ENCODE assay signal across 1 cellular context in the genomic region with DNA sequence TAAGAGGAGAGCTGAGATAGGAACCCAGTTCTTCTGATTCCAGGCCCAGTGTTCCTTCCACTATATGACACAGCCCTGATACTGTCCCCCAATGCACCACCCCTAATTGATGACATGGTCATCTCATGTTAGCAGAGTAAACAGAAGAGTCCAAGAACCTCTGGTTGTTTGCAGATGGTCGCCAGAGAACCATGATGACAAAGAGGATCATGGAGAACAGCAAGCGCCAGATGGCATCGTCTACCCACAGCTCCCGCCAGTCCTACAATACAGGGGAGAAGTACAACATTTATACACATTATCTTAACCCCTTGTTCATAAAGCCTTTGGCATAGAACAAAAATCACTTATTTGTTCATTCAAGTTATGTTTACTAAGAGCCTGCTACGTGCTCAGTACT.
A peak's percentile ranks its signal among the peaks of the same experiment; 100 is the strongest.
TF ChIP-seq lines count a peak whose summit lies in the region.

No MANE protein-coding gene starts in this region.

TF ChIP-seq in HepG2, 621 proteins besides CTCF, POLR2A, EP300 and RAD21 (continued from another document):
- peak; percentile 67 for TF ChIP-seq FOXA3 (CRISPR knock-in tag; IDR thresholded peaks at IDR 0.05)
- TF ChIP-seq ZNF644 (CRISPR knock-in tag; IDR thresholded peaks at IDR 0.05; ENCODE audit: low read depth) = peak; percentile 87
- TF ChIP-seq ZNF781 (CRISPR knock-in tag; IDR thresholded peaks at IDR 0.05; ENCODE audit: borderline replicate concordance, not compliant biosample characterization) = no peak
- TF ChIP-seq DR1 (CRISPR knock-in tag; IDR thresholded peaks at IDR 0.05) = no peak
- no peak for TF ChIP-seq MIXL1 (CRISPR knock-in tag; IDR thresholded peaks at IDR 0.05)
- TF ChIP-seq ZNF496 (CRISPR knock-in tag; IDR thresholded peaks at IDR 0.05; ENCODE audit: insufficient replicate concordance) = no peak
- no peak for TF ChIP-seq ZZZ3 (CRISPR knock-in tag; IDR thresholded peaks at IDR 0.05; ENCODE audit: borderline replicate concordance)
- no peak for TF ChIP-seq ZNF484 (CRISPR knock-in tag; IDR thresholded peaks at IDR 0.05; ENCODE audit: borderline replicate concordance, low read depth)
- TF ChIP-seq FOXA1 (IDR thresholded peaks at IDR 0.05) = no peak
- peak; percentile 52; the same call in 1 of the 2 replicates for TF ChIP-seq FOXA1 (CRISPR knock-in tag; IDR thresholded peaks at IDR 0.05)
- TF ChIP-seq, protein P1, sequence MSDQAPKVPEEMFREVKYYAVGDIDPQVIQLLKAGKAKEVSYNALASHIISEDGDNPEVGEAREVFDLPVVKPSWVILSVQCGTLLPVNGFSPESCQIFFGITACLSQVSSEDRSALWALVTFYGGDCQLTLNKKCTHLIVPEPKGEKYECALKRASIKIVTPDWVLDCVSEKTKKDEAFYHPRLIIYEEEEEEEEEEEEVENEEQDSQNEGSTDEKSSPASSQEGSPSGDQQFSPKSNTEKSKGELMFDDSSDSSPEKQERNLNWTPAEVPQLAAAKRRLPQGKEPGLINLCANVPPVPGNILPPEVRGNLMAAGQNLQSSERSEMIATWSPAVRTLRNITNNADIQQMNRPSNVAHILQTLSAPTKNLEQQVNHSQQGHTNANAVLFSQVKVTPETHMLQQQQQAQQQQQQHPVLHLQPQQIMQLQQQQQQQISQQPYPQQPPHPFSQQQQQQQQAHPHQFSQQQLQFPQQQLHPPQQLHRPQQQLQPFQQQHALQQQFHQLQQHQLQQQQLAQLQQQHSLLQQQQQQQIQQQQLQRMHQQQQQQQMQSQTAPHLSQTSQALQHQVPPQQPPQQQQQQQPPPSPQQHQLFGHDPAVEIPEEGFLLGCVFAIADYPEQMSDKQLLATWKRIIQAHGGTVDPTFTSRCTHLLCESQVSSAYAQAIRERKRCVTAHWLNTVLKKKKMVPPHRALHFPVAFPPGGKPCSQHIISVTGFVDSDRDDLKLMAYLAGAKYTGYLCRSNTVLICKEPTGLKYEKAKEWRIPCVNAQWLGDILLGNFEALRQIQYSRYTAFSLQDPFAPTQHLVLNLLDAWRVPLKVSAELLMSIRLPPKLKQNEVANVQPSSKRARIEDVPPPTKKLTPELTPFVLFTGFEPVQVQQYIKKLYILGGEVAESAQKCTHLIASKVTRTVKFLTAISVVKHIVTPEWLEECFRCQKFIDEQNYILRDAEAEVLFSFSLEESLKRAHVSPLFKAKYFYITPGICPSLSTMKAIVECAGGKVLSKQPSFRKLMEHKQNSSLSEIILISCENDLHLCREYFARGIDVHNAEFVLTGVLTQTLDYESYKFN (CRISPR knock-in tag; conservative IDR thresholded peaks at IDR 0.05) = peak; percentile 65
- TF ChIP-seq TGIF2 (CRISPR knock-in tag; IDR thresholded peaks at IDR 0.05) = no peak
- TF ChIP-seq, protein P2, sequence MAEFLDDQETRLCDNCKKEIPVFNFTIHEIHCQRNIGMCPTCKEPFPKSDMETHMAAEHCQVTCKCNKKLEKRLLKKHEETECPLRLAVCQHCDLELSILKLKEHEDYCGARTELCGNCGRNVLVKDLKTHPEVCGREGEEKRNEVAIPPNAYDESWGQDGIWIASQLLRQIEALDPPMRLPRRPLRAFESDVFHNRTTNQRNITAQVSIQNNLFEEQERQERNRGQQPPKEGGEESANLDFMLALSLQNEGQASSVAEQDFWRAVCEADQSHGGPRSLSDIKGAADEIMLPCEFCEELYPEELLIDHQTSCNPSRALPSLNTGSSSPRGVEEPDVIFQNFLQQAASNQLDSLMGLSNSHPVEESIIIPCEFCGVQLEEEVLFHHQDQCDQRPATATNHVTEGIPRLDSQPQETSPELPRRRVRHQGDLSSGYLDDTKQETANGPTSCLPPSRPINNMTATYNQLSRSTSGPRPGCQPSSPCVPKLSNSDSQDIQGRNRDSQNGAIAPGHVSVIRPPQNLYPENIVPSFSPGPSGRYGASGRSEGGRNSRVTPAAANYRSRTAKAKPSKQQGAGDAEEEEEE (CRISPR knock-in tag; IDR thresholded peaks at IDR 0.05; ENCODE audit: borderline replicate concordance) = no peak
- no peak for TF ChIP-seq FOXK1 (CRISPR knock-in tag; IDR thresholded peaks at IDR 0.05; ENCODE audit: borderline replicate concordance, low read depth)
- peak; percentile 57 for TF ChIP-seq SAP130 (CRISPR knock-in tag; IDR thresholded peaks at IDR 0.05; ENCODE audit: low read depth)
- TF ChIP-seq PPARG (CRISPR knock-in tag; conservative IDR thresholded peaks at IDR 0.05) = no peak
- TF ChIP-seq SP2 (CRISPR knock-in tag; IDR thresholded peaks at IDR 0.05) = no peak
- peak; percentile 44; the same call in 1 of the 2 replicates for TF ChIP-seq RCOR2 (CRISPR knock-in tag; IDR thresholded peaks at IDR 0.05)
- no peak for TF ChIP-seq ATM (IDR thresholded peaks at IDR 0.05; ENCODE audit: borderline replicate concordance)
- no peak for TF ChIP-seq ZNF253 (CRISPR knock-in tag; IDR thresholded peaks at IDR 0.05; ENCODE audit: borderline replicate concordance)
- TF ChIP-seq NFRKB (IDR thresholded peaks at IDR 0.05) = no peak
- TF ChIP-seq SPEN (CRISPR knock-in tag; IDR thresholded peaks at IDR 0.05; ENCODE audit: low read depth) = no peak
- peak; percentile 41 for TF ChIP-seq XRCC5 (optimal IDR thresholded peaks at IDR 0.05; ENCODE audit: low read length)
- TF ChIP-seq, protein P3, sequence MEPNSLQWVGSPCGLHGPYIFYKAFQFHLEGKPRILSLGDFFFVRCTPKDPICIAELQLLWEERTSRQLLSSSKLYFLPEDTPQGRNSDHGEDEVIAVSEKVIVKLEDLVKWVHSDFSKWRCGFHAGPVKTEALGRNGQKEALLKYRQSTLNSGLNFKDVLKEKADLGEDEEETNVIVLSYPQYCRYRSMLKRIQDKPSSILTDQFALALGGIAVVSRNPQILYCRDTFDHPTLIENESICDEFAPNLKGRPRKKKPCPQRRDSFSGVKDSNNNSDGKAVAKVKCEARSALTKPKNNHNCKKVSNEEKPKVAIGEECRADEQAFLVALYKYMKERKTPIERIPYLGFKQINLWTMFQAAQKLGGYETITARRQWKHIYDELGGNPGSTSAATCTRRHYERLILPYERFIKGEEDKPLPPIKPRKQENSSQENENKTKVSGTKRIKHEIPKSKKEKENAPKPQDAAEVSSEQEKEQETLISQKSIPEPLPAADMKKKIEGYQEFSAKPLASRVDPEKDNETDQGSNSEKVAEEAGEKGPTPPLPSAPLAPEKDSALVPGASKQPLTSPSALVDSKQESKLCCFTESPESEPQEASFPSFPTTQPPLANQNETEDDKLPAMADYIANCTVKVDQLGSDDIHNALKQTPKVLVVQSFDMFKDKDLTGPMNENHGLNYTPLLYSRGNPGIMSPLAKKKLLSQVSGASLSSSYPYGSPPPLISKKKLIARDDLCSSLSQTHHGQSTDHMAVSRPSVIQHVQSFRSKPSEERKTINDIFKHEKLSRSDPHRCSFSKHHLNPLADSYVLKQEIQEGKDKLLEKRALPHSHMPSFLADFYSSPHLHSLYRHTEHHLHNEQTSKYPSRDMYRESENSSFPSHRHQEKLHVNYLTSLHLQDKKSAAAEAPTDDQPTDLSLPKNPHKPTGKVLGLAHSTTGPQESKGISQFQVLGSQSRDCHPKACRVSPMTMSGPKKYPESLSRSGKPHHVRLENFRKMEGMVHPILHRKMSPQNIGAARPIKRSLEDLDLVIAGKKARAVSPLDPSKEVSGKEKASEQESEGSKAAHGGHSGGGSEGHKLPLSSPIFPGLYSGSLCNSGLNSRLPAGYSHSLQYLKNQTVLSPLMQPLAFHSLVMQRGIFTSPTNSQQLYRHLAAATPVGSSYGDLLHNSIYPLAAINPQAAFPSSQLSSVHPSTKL (CRISPR knock-in tag; IDR thresholded peaks at IDR 0.05) = 0 out of 2 replicates have a peak, but pooled peaks have one; percentile 11
- TF ChIP-seq TCF7L2 (IDR thresholded peaks at IDR 0.05; ENCODE audit: low read depth, low read length) = no peak
